In genomic region chr1:59154406-59154805, GRCh38 we compare ENCODE assay signal across 26 cellular contexts.
"Had no signal": no experiment of that assay in that cellular context is flagged by ENCODE, and none has a peak within 500 bp of the region (broad histone marks: within the 10 kb centered on the region; RNA-seq: fewer than 3 reads in every experiment).

No MANE protein-coding gene starts in this region.

- H3K4me3 Mint-ChIP-seq: immature natural killer cell; memory B cell; mesothelial cell of epicardium; naive B cell; natural killer cell treated with Interleukin-12 subunit alpha and Interleukin-12 subunit beta and Interleukin-15 and Interleukin-18, amount 100 ng/mL, for 72 hours; neural crest cell had no signal

- DNase-seq: cortex of kidney; dorsolateral prefrontal cortex; effector CD4-positive, alpha-beta T cell; hypothalamus; immature natural killer cell; mucosa of descending colon; naive B cell; right cardiac atrium; sigmoid colon; small intestine; stimulated activated CD4-positive, alpha-beta T cell treated with anti-CD3 and anti-CD28 coated beads, Interleukin-12 subunit alpha, Interleukin-12 subunit beta, amount 100 ng/mL, for 4 hours; stimulated activated CD4-positive, alpha-beta T cell treated with anti-CD3 and anti-CD28 coated beads, Interleukin-1b, Interleukin-23, amount 100 ng/mL, for 48 hours; stimulated activated CD4-positive, alpha-beta T cell treated with anti-CD3 and anti-CD28 coated beads, Interleukin-4, amount 100 ng/mL, for 1 hour; stimulated activated CD8-positive, alpha-beta memory T cell treated with anti-CD3 and anti-CD28 coated beads, Interleukin-4, amount 100 ng/mL, for 48 hours; stimulated activated naive CD4-positive, alpha-beta T cell treated with Interleukin-2 at 50 U/mL for 16 hours; stomach; thyroid gland had no signal

- H2AFZ ChIP-seq: parathyroid adenoma had no signal

- ATAC-seq: left lobe of liver; mucosa of descending colon; natural killer cell treated with Interleukin-12 subunit alpha and Interleukin-12 subunit beta and Interleukin-15 and Interleukin-18, amount 100 ng/mL, for 72 hours; right cardiac atrium had no signal

- H3K4me3 ChIP-seq: dorsolateral prefrontal cortex, lung, mucosa of descending colon, prostate gland, sigmoid colon, stomach, thyroid gland, vagina had no signal

- H3K27ac Mint-ChIP-seq: immature natural killer cell, memory B cell, mesothelial cell of epicardium, naive B cell had no signal

- H3K27me3 ChIP-seq: sigmoid colon, stomach, thyroid gland, vagina had no signal

- H3K9me3 ChIP-seq: prostate gland, sigmoid colon, thyroid gland, vagina had no signal

- H3K4me1 ChIP-seq: parathyroid adenoma, prostate gland had no signal

- H3K36me3 ChIP-seq: prostate gland, sigmoid colon, stomach, thyroid gland, vagina had no signal

- H3K9ac ChIP-seq: parathyroid adenoma had no signal

- H3K27ac ChIP-seq: dorsolateral prefrontal cortex, parathyroid adenoma, prostate gland, thyroid gland had no signal
